Comparison of ENCODE assay signal across 1 cellular context in genomic region chr19:42601811-42602443, GRCh38.
TF ChIP-seq lines count a peak whose summit lies in the region.

No MANE protein-coding gene starts in this region.

TF ChIP-seq in HepG2, 621 proteins besides CTCF, POLR2A, EP300 and RAD21 (continued from another document and continues in another):
- TF ChIP-seq MTF1 (CRISPR knock-in tag; IDR thresholded peaks at IDR 0.05) (no peak), ZNF501 (CRISPR knock-in tag; IDR thresholded peaks at IDR 0.05) (no peak), ZSCAN21 (CRISPR knock-in tag; IDR thresholded peaks at IDR 0.05; ENCODE audit: borderline replicate concordance) (no peak), FOSL1 (CRISPR knock-in tag; IDR thresholded peaks at IDR 0.05; ENCODE audit: borderline replicate concordance) (no peak), WIZ (CRISPR knock-in tag; IDR thresholded peaks at IDR 0.05) (peak; percentile 71; the same call in 1 of the 2 replicates), KDM4B (CRISPR knock-in tag; IDR thresholded peaks at IDR 0.05) (no peak), U2AF1 (optimal IDR thresholded peaks at IDR 0.05; ENCODE audit: low read depth, low read length) (no peak), BHLHE40 (IDR thresholded peaks at IDR 0.05; ENCODE audit: low read length) (no peak), SALL2 (CRISPR knock-in tag; IDR thresholded peaks at IDR 0.05) (no peak), ZNF580 (CRISPR knock-in tag; IDR thresholded peaks at IDR 0.05; ENCODE audit: borderline replicate concordance, low read depth) (no peak), PAXIP1 (CRISPR knock-in tag; conservative IDR thresholded peaks at IDR 0.05) (no peak), RORA (CRISPR knock-in tag; IDR thresholded peaks at IDR 0.05) (no peak), CBX2 (IDR thresholded peaks at IDR 0.05; ENCODE audit: low read depth, low read length) (no peak), CBX2 (CRISPR knock-in tag; IDR thresholded peaks at IDR 0.05; ENCODE audit: low read depth) (no peak), PHF20 (CRISPR knock-in tag; IDR thresholded peaks at IDR 0.05) (no peak), ZSCAN12 (CRISPR knock-in tag; IDR thresholded peaks at IDR 0.05) (no peak), EEA1 (CRISPR knock-in tag; IDR thresholded peaks at IDR 0.05; ENCODE audit: borderline replicate concordance) (no peak), HOXD1 (CRISPR knock-in tag; IDR thresholded peaks at IDR 0.05) (no peak), TOPORS (CRISPR knock-in tag; IDR thresholded peaks at IDR 0.05) (no peak), NFKBIZ (CRISPR knock-in tag; IDR thresholded peaks at IDR 0.05) (no peak), KAT2B (IDR thresholded peaks at IDR 0.05; ENCODE audit: borderline replicate concordance, low read depth, low read length) (no peak), KDM2A (CRISPR knock-in tag; IDR thresholded peaks at IDR 0.05; ENCODE audit: borderline replicate concordance, low read depth) (no peak), ZNF800 (CRISPR knock-in tag; IDR thresholded peaks at IDR 0.05) (no peak), ZNF275 (CRISPR knock-in tag; IDR thresholded peaks at IDR 0.05; ENCODE audit: borderline replicate concordance) (no peak), KLF16 (CRISPR knock-in tag; IDR thresholded peaks at IDR 0.05) (peak in 1 of 2 experiments; percentile 69; a peak in 2 of 4 replicates), PAX8 (CRISPR knock-in tag; IDR thresholded peaks at IDR 0.05; ENCODE audit: borderline replicate concordance) (no peak), ZNF264 (CRISPR knock-in tag; IDR thresholded peaks at IDR 0.05) (no peak), ZBTB44 (CRISPR knock-in tag; IDR thresholded peaks at IDR 0.05) (0 out of 2 replicates have a peak, but pooled peaks have one; percentile 28), FUBP1 (CRISPR knock-in tag; IDR thresholded peaks at IDR 0.05; ENCODE audit: borderline replicate concordance) (no peak), RERE (CRISPR knock-in tag; IDR thresholded peaks at IDR 0.05; ENCODE audit: low read depth) (no peak; the same call in 1 of the 2 replicates), ZNF878 (CRISPR knock-in tag; IDR thresholded peaks at IDR 0.05) (no peak), ZNF709 (CRISPR knock-in tag; IDR thresholded peaks at IDR 0.05) (no peak), BCLAF1 (IDR thresholded peaks at IDR 0.05) (no peak), HOXA3 (CRISPR knock-in tag; IDR thresholded peaks at IDR 0.05) (no peak), DPF2 (CRISPR knock-in tag; IDR thresholded peaks at IDR 0.05; ENCODE audit: borderline replicate concordance, low read depth) (no peak), MLXIP (CRISPR knock-in tag; IDR thresholded peaks at IDR 0.05; ENCODE audit: borderline replicate concordance) (no peak)
